In the genomic region with DNA sequence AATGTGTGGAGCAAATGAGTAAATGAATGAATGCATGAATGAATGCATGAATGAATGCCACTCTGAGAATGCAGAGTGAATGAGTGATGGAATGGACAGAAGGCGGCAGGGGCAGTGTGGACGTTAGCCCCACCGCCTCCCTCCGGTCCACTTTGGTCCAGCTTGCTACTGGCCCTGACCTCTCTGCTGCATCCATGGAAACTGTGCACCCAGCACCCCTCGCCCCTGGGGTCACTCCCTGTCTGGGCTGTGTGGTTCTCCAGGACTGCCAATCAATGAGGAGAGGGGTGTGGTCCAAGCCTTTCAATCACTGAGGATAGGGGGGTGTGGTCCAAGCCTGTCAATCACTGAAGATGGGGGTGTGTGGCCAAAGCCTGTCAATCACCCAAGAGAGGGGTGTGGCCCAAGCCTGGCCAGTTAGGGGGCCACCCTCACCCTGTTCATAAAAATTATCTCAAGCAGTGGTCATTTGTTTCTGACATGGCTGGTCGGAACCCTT, we compare ENCODE assay signal across 10 cellular contexts. TPM values are rescaled to one million over a fixed set of nuclear protein-coding genes. Genes with fewer than 3 reads are reported as not detected.
DNase-seq lines count a peak whose midpoint lies in the region; ATAC-seq and TF ChIP-seq lines count a peak whose summit lies in the region.
"Had no signal": no experiment of that assay in that cellular context is flagged by ENCODE, and none has a peak within 500 bp of the region (broad histone marks: within the 10 kb centered on the region; RNA-seq: fewer than 3 reads in every experiment).

No MANE protein-coding gene starts in this region.

- H3K36me3 ChIP-seq in A673 (ENCODE audit: insufficient read depth, low read length, poor library complexity, severe bottlenecking) = no peaks in the 10 kb centered on the region
- no peaks in the 10 kb centered on the region for H3K36me3 ChIP-seq in SK-N-SH (replicated peaks in 1 of 2; ENCODE audit: control insufficient read depth in 1 of 2, insufficient read depth in 2 of 2, low read length in 1 of 2)

- BruUV-seq in A673 (replicated peaks; lab: Mats Ljungman, UMichigan) = no TSS peak

- H3K27ac ChIP-seq in A673 (ENCODE audit: low read depth, low read length, poor library complexity, severe bottlenecking) (no peak overlapping the region), SK-N-SH (ENCODE audit: low read depth in 2 of 2, low read length in 1 of 2) (no peak overlapping the region)
- H3K27ac ChIP-seq: skin epidermis had no signal

- CTCF ChIA-PET in A673 (lab: Charles Lee) = no interaction called here
- CTCF ChIA-PET in SK-N-SH (lab: Yijun Ruan, JAX) = no interaction called here

- H3K4me1 ChIP-seq in A673 (ENCODE audit: insufficient read depth, low read length, poor library complexity, severe bottlenecking) = no peaks in the 10 kb centered on the region
- H3K4me1 ChIP-seq in SK-N-SH (ENCODE audit: control insufficient read depth in 1 of 2, insufficient read depth in 2 of 2, low read depth in 1 of 2, low read length in 1 of 2) = no peaks in the 10 kb centered on the region

- no peaks in the 10 kb centered on the region for H3K79me2 ChIP-seq in SK-N-SH (ENCODE audit: insufficient read depth)

- no peak for TF ChIP-seq EP300 in SK-N-SH (IDR thresholded peaks at IDR 0.05; ENCODE audit: borderline replicate concordance in 1 of 2, low read depth in 1 of 2, low read length in 1 of 2)

- POLR2A ChIA-PET in A673 (lab: Charles Lee; ENCODE audit: low non-redundant PET) = no interaction called here
- POLR2A ChIA-PET in SK-N-SH (lab: Yijun Ruan, JAX) = no interaction called here

- DNase-seq in A673 (ENCODE audit: low spot score) = peak; percentile 72
- peak; percentile 36 for DNase-seq in SK-N-SH
- DNase-seq in glomerular visceral epithelial cell (ENCODE audit: extremely low spot score) = peak; percentile 10
- no peak for DNase-seq in NCI-H1436 (lab: John Stamatoyannopoulos, UW)
- DNase-seq in NCI-H82 treated with DMSO at 0.1 percent for 48 hours (lab: John Stamatoyannopoulos, UW; ENCODE audit: unreplicated experiment) = no peak
- no peak for DNase-seq in Kasumi-1 (lab: John Stamatoyannopoulos, UW)

- H2AFZ ChIP-seq in SK-N-SH (ENCODE audit: low read depth) = no peak overlapping the region

- WGBS in SK-N-SH (ENCODE audit: low lambda C conversion rate) = 95% methylated on average over 5 of the region's 6 CpGs

- TF ChIP-seq CTCF in A673 (conservative IDR thresholded peaks at IDR 0.05; ENCODE audit: low read depth, low read length) (no peak), SK-N-SH (IDR thresholded peaks at IDR 0.05) (no peak)

- ATAC-seq in GM18873 (IDR thresholded peaks at IDR 0.05; ENCODE audit: low FRiP score, unreplicated experiment) (peak; percentile 56), HG02943 (IDR thresholded peaks at IDR 0.05; ENCODE audit: low read depth, unreplicated experiment) (peak; percentile 80)

- H3K4me3 ChIP-seq in A673 (ENCODE audit: low read depth, low read length, poor library complexity, severe bottlenecking) (no peak overlapping the region), SK-N-SH (ENCODE audit: low read depth in 2 of 2, low read length in 1 of 2) (no peak overlapping the region)
- H3K4me3 ChIP-seq: skin epidermis had no signal

- peaks cover 15% of the 10 kb centered on the region for H3F3A ChIP-seq in SK-N-SH (replicated peaks; ENCODE audit: insufficient read depth)

- no peak overlapping the region for H3K4me2 ChIP-seq in SK-N-SH

- H3K9ac ChIP-seq in SK-N-SH = no peak overlapping the region

- no peaks in the 10 kb centered on the region for H3K27me3 ChIP-seq in A673 (replicated peaks; ENCODE audit: insufficient read depth, low read depth, low read length, poor library complexity)
- H3K27me3 ChIP-seq in SK-N-SH (ENCODE audit: insufficient read depth) = peaks cover 12% of the 10 kb centered on the region; the same call in 1 of the 2 replicates

- H3K9me2 ChIP-seq in SK-N-SH = no peaks in the 10 kb centered on the region

- intact Hi-C loops in A673 (cut with micrococcal nuclease; ENCODE audit: unreplicated experiment) = no loop called here

- no peaks in the 10 kb centered on the region for H3K9me3 ChIP-seq in A673 (ENCODE audit: low read depth, low read length, poor library complexity, severe bottlenecking)
- H3K9me3 ChIP-seq in SK-N-SH = no peaks in the 10 kb centered on the region

- no peak for TF ChIP-seq RAD21 in SK-N-SH (IDR thresholded peaks at IDR 0.05; ENCODE audit: low read length)

- no peaks in the 10 kb centered on the region for H4K20me1 ChIP-seq in SK-N-SH (ENCODE audit: insufficient read depth)

TF ChIP-seq in SK-N-SH, 30 proteins besides CTCF, POLR2A, EP300 and RAD21:
- TF ChIP-seq, protein P1, sequence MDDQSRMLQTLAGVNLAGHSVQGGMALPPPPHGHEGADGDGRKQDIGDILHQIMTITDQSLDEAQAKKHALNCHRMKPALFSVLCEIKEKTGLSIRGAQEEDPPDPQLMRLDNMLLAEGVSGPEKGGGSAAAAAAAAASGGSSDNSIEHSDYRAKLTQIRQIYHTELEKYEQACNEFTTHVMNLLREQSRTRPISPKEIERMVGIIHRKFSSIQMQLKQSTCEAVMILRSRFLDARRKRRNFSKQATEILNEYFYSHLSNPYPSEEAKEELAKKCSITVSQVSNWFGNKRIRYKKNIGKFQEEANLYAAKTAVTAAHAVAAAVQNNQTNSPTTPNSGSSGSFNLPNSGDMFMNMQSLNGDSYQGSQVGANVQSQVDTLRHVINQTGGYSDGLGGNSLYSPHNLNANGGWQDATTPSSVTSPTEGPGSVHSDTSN (IDR thresholded peaks at IDR 0.05) = peak; percentile 90
- TF ChIP-seq FOSL2 (IDR thresholded peaks at IDR 0.05; ENCODE audit: borderline replicate concordance, low read depth) = no peak

RNA-seq across cellular contexts. Expression of gene ASMTL, which starts 39.2 kb away (rescaled TPM):
- 24.9 and 33.5 TPM in 2 replicates for total RNA-seq in A673 (2021)
- 34.7 and 37.7 TPM in 2 replicates for polyA plus RNA-seq in SK-N-SH (2012; rRNA removed)
- polyA plus RNA-seq in SK-N-SH (2012; cell fraction: cytosol; rRNA removed) = 18.0 and 22.9 TPM in 2 replicates
- polyA plus RNA-seq in SK-N-SH (2012; cell fraction: nucleus; rRNA removed) = 47.0 and 65.2 TPM in 2 replicates

RNA-seq across cellular contexts. Expression of gene P2RY8, which starts 45.1 kb away (rescaled TPM):
- total RNA-seq in A673 (2021) = not detected in 2 replicates
- 0.03 and 0.08 TPM in 2 replicates for polyA plus RNA-seq in SK-N-SH (2012; rRNA removed)
- polyA plus RNA-seq in SK-N-SH (2012; cell fraction: cytosol; rRNA removed) = 0.03 and 0.05 TPM in 2 replicates
- 0.05 and 0.15 TPM in 2 replicates for polyA plus RNA-seq in SK-N-SH (2012; cell fraction: nucleus; rRNA removed)
- total RNA-seq: bronchial epithelial cell had no signal

Comparison
In these comparisons a context has a peak if more than half of its experiments do, and no peak if none do; other contexts are left out.
1. DNase-seq: peak in A673 (single experiment), SK-N-SH (single experiment) and glomerular visceral epithelial cell (single experiment); none in NCI-H1436 (single experiment), NCI-H82 treated with DMSO at 0.1 percent for 48 hours (single experiment) and Kasumi-1 (0 of 2).